ENCODE assay signal across 2 cellular contexts in the genomic region with DNA sequence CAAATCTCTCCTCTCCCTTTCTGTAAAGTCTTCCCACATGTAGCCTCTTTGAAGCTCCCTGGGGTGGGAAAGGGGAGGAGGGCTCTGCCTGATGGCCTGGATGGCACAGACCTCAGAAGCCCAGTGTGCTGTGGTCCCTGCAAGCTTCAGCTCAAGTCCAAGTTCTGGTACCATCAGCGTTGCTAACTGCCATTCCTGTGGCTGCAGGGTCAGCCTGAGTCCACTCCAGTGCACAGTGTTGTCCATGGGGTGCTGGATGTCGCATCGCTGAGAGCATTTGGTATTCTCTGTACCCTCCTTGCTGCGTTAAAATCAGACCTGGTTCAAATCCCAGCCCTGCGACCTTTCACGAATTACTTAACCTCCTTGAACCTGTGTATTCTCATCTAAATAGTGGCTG.
TF ChIP-seq lines count a peak whose summit lies in the region.

No MANE protein-coding gene starts in this region.

TF ChIP-seq in IMR-90, 13 proteins besides CTCF, POLR2A, EP300 and RAD21:
- TF ChIP-seq MXI1 (IDR thresholded peaks at IDR 0.05; ENCODE audit: borderline replicate concordance, low read depth, low read length): no peak
- TF ChIP-seq RCOR1 (IDR thresholded peaks at IDR 0.05; ENCODE audit: insufficient replicate concordance, low read length): no peak
- TF ChIP-seq FOS (IDR thresholded peaks at IDR 0.05; ENCODE audit: low read depth, low read length): no peak
- no peak for TF ChIP-seq NFE2L2 (IDR thresholded peaks at IDR 0.05; ENCODE audit: low read depth, low read length)
- TF ChIP-seq, protein P1, sequence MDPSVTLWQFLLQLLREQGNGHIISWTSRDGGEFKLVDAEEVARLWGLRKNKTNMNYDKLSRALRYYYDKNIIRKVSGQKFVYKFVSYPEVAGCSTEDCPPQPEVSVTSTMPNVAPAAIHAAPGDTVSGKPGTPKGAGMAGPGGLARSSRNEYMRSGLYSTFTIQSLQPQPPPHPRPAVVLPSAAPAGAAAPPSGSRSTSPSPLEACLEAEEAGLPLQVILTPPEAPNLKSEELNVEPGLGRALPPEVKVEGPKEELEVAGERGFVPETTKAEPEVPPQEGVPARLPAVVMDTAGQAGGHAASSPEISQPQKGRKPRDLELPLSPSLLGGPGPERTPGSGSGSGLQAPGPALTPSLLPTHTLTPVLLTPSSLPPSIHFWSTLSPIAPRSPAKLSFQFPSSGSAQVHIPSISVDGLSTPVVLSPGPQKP (IDR thresholded peaks at IDR 0.05; ENCODE audit: borderline replicate concordance, low read depth, low read length): no peak
- TF ChIP-seq MAZ (IDR thresholded peaks at IDR 0.05; ENCODE audit: borderline replicate concordance, low read depth, low read length): no peak
- TF ChIP-seq BHLHE40 (IDR thresholded peaks at IDR 0.05; ENCODE audit: low read depth, low read length): no peak
- TF ChIP-seq, protein P2, sequence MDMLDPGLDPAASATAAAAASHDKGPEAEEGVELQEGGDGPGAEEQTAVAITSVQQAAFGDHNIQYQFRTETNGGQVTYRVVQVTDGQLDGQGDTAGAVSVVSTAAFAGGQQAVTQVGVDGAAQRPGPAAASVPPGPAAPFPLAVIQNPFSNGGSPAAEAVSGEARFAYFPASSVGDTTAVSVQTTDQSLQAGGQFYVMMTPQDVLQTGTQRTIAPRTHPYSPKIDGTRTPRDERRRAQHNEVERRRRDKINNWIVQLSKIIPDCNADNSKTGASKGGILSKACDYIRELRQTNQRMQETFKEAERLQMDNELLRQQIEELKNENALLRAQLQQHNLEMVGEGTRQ (IDR thresholded peaks at IDR 0.05; ENCODE audit: low read depth, low read length): no peak
- no peak for TF ChIP-seq RFX5 (IDR thresholded peaks at IDR 0.05; ENCODE audit: low read depth, low read length)
- TF ChIP-seq CEBPB (IDR thresholded peaks at IDR 0.05; ENCODE audit: low read depth, low read length): no peak
- no peak for TF ChIP-seq CHD1 (IDR thresholded peaks at IDR 0.05; ENCODE audit: low read depth, low read length)
- no peak for TF ChIP-seq SMC3 (IDR thresholded peaks at IDR 0.05; ENCODE audit: low read depth, low read length)
- TF ChIP-seq MAFK (IDR thresholded peaks at IDR 0.05; ENCODE audit: low read depth, low read length): no peak
TF ChIP-seq in IMR-90: peak in this region for 0.

TF ChIP-seq in H1, 55 proteins besides CTCF, POLR2A, EP300 and RAD21:
- TF ChIP-seq CBX8 (IDR thresholded peaks at IDR 0.05; ENCODE audit: borderline replicate concordance, low read depth, low read length) (no peak), TBP (IDR thresholded peaks at IDR 0.05; ENCODE audit: low read depth, low read length) (no peak), CBX5 (IDR thresholded peaks at IDR 0.05; ENCODE audit: low read depth, low read length) (no peak), SP2 (IDR thresholded peaks at IDR 0.05; ENCODE audit: low read length) (no peak), BACH1 (IDR thresholded peaks at IDR 0.05; ENCODE audit: low read length) (no peak), GABPA (IDR thresholded peaks at IDR 0.05; ENCODE audit: borderline replicate concordance, insufficient read depth, low read length) (no peak), HDAC2 (IDR thresholded peaks at IDR 0.05; ENCODE audit: borderline replicate concordance in 1 of 2, low read depth in 2 of 2, low read length in 2 of 2) (no peak), RFX5 (IDR thresholded peaks at IDR 0.05; ENCODE audit: borderline replicate concordance, low read depth, low read length) (no peak), YY1 (IDR thresholded peaks at IDR 0.05; ENCODE audit: low read depth, low read length) (no peak), TAF7 (optimal IDR thresholded peaks at IDR 0.05; ENCODE audit: borderline replicate concordance, low read depth, low read length) (no peak), NRF1 (IDR thresholded peaks at IDR 0.05; ENCODE audit: low read depth, low read length) (no peak), TAF1 (IDR thresholded peaks at IDR 0.05; ENCODE audit: low read depth, low read length) (no peak), NANOG (IDR thresholded peaks at IDR 0.05; ENCODE audit: insufficient read depth, low read depth, low read length, poor library complexity, severe bottlenecking) (no peak)
- TF ChIP-seq, protein P3, sequence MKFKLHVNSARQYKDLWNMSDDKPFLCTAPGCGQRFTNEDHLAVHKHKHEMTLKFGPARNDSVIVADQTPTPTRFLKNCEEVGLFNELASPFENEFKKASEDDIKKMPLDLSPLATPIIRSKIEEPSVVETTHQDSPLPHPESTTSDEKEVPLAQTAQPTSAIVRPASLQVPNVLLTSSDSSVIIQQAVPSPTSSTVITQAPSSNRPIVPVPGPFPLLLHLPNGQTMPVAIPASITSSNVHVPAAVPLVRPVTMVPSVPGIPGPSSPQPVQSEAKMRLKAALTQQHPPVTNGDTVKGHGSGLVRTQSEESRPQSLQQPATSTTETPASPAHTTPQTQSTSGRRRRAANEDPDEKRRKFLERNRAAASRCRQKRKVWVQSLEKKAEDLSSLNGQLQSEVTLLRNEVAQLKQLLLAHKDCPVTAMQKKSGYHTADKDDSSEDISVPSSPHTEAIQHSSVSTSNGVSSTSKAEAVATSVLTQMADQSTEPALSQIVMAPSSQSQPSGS (IDR thresholded peaks at IDR 0.05; ENCODE audit: low read length): no peak
